Comparison of ENCODE assay signal across 1 cellular context in the genomic region with DNA sequence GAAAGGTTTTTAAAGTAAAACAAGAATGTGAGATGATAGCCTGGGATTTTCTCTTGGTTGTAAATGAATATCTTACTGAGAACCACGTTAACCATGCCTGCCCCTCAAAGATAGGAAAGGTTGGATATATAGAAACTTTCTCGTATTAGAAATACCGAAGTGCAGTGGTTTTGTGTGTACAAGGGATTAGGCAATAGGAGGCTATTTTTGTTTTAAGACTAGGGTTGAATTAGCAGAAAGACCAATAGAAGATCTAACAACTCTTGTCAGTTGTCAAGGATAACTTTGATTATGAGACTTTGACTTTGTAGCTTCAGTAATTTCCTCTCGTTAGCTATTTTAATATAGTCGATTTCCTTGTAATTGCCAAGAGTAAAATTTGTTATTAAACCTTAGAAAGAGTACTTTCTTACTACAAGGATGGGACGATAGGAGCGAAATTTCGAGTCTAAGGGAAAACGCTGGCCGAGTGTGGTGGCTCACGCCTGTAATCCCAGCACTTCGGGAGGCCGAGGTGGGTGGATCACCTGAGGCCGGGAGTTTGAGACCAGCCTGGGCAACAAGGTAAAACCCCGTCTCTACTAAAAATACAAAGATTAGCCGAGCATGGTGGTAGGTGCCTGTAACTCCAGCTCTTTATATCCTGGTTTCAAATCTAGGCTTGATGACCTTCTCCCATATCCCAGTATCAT.
TF ChIP-seq lines count a peak whose summit lies in the region.

No MANE protein-coding gene starts in this region.

TF ChIP-seq in GM23338, 12 proteins besides CTCF, POLR2A, EP300 and RAD21 (continued from another document):
- TF ChIP-seq ETS1 (IDR thresholded peaks at IDR 0.05) (no peak), EZH2 (IDR thresholded peaks at IDR 0.05; ENCODE audit: low read depth, unreplicated experiment) (no peak), STAT1 (IDR thresholded peaks at IDR 0.05; ENCODE audit: unreplicated experiment) (no peak), EZH2phosphoT487 (IDR thresholded peaks at IDR 0.05; ENCODE audit: unreplicated experiment) (no peak), NANOG (IDR thresholded peaks at IDR 0.05; ENCODE audit: borderline replicate concordance) (no peak), POLR2AphosphoS5 (IDR thresholded peaks at IDR 0.05; ENCODE audit: low read depth) (no peak)
- TF ChIP-seq, protein P1, sequence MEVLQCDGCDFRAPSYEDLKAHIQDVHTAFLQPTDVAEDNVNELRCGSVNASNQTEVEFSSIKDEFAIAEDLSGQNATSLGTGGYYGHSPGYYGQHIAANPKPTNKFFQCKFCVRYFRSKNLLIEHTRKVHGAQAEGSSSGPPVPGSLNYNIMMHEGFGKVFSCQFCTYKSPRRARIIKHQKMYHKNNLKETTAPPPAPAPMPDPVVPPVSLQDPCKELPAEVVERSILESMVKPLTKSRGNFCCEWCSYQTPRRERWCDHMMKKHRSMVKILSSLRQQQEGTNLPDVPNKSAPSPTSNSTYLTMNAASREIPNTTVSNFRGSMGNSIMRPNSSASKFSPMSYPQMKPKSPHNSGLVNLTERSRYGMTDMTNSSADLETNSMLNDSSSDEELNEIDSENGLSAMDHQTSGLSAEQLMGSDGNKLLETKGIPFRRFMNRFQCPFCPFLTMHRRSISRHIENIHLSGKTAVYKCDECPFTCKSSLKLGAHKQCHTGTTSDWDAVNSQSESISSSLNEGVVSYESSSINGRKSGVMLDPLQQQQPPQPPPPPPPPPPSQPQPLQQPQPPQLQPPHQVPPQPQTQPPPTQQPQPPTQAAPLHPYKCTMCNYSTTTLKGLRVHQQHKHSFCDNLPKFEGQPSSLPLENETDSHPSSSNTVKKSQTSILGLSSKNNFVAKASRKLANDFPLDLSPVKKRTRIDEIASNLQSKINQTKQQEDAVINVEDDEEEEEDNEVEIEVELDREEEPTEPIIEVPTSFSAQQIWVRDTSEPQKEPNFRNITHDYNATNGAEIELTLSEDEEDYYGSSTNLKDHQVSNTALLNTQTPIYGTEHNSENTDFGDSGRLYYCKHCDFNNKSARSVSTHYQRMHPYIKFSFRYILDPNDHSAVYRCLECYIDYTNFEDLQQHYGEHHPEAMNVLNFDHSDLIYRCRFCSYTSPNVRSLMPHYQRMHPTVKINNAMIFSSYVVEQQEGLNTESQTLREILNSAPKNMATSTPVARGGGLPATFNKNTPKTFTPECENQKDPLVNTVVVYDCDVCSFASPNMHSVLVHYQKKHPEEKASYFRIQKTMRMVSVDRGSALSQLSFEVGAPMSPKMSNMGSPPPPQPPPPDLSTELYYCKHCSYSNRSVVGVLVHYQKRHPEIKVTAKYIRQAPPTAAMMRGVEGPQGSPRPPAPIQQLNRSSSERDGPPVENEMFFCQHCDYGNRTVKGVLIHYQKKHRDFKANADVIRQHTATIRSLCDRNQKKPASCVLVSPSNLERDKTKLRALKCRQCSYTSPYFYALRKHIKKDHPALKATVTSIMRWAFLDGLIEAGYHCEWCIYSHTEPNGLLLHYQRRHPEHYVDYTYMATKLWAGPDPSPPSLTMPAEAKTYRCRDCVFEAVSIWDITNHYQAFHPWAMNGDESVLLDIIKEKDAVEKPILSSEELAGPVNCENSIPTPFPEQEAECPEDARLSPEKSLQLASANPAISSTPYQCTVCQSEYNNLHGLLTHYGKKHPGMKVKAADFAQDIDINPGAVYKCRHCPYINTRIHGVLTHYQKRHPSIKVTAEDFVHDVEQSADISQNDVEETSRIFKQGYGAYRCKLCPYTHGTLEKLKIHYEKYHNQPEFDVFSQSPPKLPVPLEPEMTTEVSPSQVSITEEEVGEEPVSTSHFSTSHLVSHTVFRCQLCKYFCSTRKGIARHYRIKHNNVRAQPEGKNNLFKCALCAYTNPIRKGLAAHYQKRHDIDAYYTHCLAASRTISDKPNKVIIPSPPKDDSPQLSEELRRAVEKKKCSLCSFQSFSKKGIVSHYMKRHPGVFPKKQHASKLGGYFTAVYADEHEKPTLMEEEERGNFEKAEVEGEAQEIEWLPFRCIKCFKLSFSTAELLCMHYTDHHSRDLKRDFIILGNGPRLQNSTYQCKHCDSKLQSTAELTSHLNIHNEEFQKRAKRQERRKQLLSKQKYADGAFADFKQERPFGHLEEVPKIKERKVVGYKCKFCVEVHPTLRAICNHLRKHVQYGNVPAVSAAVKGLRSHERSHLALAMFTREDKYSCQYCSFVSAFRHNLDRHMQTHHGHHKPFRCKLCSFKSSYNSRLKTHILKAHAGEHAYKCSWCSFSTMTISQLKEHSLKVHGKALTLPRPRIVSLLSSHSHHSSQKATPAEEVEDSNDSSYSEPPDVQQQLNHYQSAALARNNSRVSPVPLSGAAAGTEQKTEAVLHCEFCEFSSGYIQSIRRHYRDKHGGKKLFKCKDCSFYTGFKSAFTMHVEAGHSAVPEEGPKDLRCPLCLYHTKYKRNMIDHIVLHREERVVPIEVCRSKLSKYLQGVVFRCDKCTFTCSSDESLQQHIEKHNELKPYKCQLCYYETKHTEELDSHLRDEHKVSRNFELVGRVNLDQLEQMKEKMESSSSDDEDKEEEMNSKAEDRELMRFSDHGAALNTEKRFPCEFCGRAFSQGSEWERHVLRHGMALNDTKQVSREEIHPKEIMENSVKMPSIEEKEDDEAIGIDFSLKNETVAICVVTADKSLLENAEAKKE (CRISPR knock-in tag; IDR thresholded peaks at IDR 0.05), result no peak
